20 cellular contexts compared by ENCODE assay signal in the genomic region with DNA sequence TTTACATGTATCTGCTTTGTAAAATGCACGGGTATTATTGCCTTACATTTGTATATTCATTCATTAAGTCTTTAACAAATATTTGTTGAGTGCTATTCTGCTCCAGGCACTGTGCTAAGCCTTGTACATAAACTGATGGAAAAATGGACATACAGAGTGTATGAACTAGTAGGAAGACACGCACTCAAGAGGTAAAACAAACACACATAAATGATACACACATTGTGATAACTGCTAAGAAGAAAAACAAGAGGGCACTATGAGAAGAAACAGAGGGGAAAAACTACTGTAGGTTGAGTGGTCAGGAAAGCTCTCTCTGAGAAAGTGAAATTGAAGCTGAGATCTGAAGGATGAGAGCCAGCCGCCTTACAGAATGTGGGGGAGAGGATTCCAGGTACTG.
"Had no signal": no experiment of that assay in that cellular context is flagged by ENCODE, and none has a peak within 500 bp of the region (broad histone marks: within the 10 kb centered on the region; RNA-seq: fewer than 3 reads in every experiment).

No MANE protein-coding gene starts in this region.

- H3K27ac Mint-ChIP-seq: activated CD4-positive, alpha-beta T cell treated with anti-CD3 and anti-CD28 coated beads, Interleukin-2, amount 10 ng/mL, durations not matched to agents 24 days and 14 days; activated CD8-positive, alpha-beta T cell treated with anti-CD3 and anti-CD28 coated beads, Interleukin-2, amount 10 ng/mL, durations not matched to agents 7 days and 5 days; activated T-cell treated with anti-CD3 and anti-CD28 coated beads, Interleukin-2, amount 50 U/mL, for 24 hours; activated T-helper 2 cell treated with anti-CD3 and anti-CD28 coated beads, Interferon-gamma antibody, Interleukin-2, Interleukin-4, amounts not matched to agents 10 μg/mL and 5 μg/mL and 100 μg/mL, durations not matched to agents 14 hours and 24 hours and 36 hours; memory B cell; naive thymus-derived CD8-positive, alpha-beta T cell; stimulated activated memory B cell treated with anti-CD40 and anti-IgM and Interleukin-4, amounts not matched to agents 10 μg/mL and 1 μg/mL and 100 μg/mL, for 72 hours; type B pancreatic cell had no signal

- H3K36me3 Mint-ChIP-seq: memory B cell; naive thymus-derived CD8-positive, alpha-beta T cell; stimulated activated memory B cell treated with anti-CD40 and anti-IgM and Interleukin-4, amounts not matched to agents 10 μg/mL and 1 μg/mL and 100 μg/mL, for 72 hours; type B pancreatic cell had no signal

- H3K4me1 ChIP-seq: body of pancreas, foreskin keratinocyte, parathyroid adenoma, sigmoid colon, spleen, testis had no signal

- H3K4me3 Mint-ChIP-seq: activated CD4-positive, alpha-beta T cell treated with anti-CD3 and anti-CD28 coated beads, Interleukin-2, amount 10 ng/mL, durations not matched to agents 24 days and 14 days; activated CD8-positive, alpha-beta T cell treated with anti-CD3 and anti-CD28 coated beads, Interleukin-2, amount 10 ng/mL, durations not matched to agents 7 days and 5 days; activated T-cell treated with anti-CD3 and anti-CD28 coated beads, Interleukin-2, amount 50 U/mL, for 24 hours; memory B cell; naive thymus-derived CD8-positive, alpha-beta T cell; stimulated activated memory B cell treated with anti-CD40 and anti-IgM and Interleukin-4, amounts not matched to agents 10 μg/mL and 1 μg/mL and 100 μg/mL, for 72 hours; type B pancreatic cell had no signal

- DNase-seq: activated CD4-positive, alpha-beta T cell treated with anti-CD3 and anti-CD28 coated beads, Interleukin-2, amount 10 ng/mL, durations not matched to agents 24 days and 14 days; activated CD8-positive, alpha-beta T cell treated with anti-CD3 and anti-CD28 coated beads, Interleukin-2, amount 10 ng/mL, durations not matched to agents 7 days and 5 days; activated naive CD4-positive, alpha-beta T cell treated with Interleukin-2 at 50 U/mL for 16 hours; activated T-cell treated with anti-CD3 and anti-CD28 coated beads, Interleukin-2, amount 50 U/mL, for 24 hours; body of pancreas; foreskin keratinocyte; glutamatergic neuron; hypothalamus; left ventricle myocardium superior; naive thymus-derived CD8-positive, alpha-beta T cell; sigmoid colon; spleen; stimulated activated CD4-positive, alpha-beta T cell treated with anti-CD3 and anti-CD28 coated beads, Interleukin-4, amount 100 ng/mL, for 4 hours; T-helper 9 cell; testis had no signal

- ATAC-seq: activated CD8-positive, alpha-beta T cell treated with anti-CD3 and anti-CD28 coated beads, Interleukin-2, amount 10 ng/mL, durations not matched to agents 7 days and 5 days; body of pancreas; foreskin keratinocyte; naive thymus-derived CD8-positive, alpha-beta T cell; stimulated activated memory B cell treated with anti-CD40 and anti-IgM and Interleukin-4, amounts not matched to agents 10 μg/mL and 1 μg/mL and 100 μg/mL, for 72 hours had no signal

- H3K27me3 ChIP-seq: body of pancreas, foreskin keratinocyte, sigmoid colon, spleen, testis had no signal

- H3K9me3 Mint-ChIP-seq: activated CD4-positive, alpha-beta T cell treated with anti-CD3 and anti-CD28 coated beads, Interleukin-2, amount 10 ng/mL, durations not matched to agents 24 days and 14 days; activated T-cell treated with anti-CD3 and anti-CD28 coated beads, Interleukin-2, amount 50 U/mL, for 24 hours; activated T-helper 2 cell treated with anti-CD3 and anti-CD28 coated beads, Interferon-gamma antibody, Interleukin-2, Interleukin-4, amounts not matched to agents 10 μg/mL and 5 μg/mL and 100 μg/mL, durations not matched to agents 14 hours and 24 hours and 36 hours; stimulated activated memory B cell treated with anti-CD40 and anti-IgM and Interleukin-4, amounts not matched to agents 10 μg/mL and 1 μg/mL and 100 μg/mL, for 72 hours; type B pancreatic cell had no signal

- H3K9me3 ChIP-seq: body of pancreas, sigmoid colon, spleen, testis had no signal

- H3K36me3 ChIP-seq: sigmoid colon, spleen had no signal

- H3K4me3 ChIP-seq: body of pancreas, sigmoid colon, spleen, testis had no signal

- H3K27ac ChIP-seq: body of pancreas, foreskin keratinocyte, parathyroid adenoma, sigmoid colon, spleen, testis had no signal

- H3K4me1 Mint-ChIP-seq: activated CD4-positive, alpha-beta T cell treated with anti-CD3 and anti-CD28 coated beads, Interleukin-2, amount 10 ng/mL, durations not matched to agents 24 days and 14 days; memory B cell; naive thymus-derived CD8-positive, alpha-beta T cell; stimulated activated memory B cell treated with anti-CD40 and anti-IgM and Interleukin-4, amounts not matched to agents 10 μg/mL and 1 μg/mL and 100 μg/mL, for 72 hours had no signal

- H3K27me3 Mint-ChIP-seq: activated CD4-positive, alpha-beta T cell treated with anti-CD3 and anti-CD28 coated beads, Interleukin-2, amount 10 ng/mL, durations not matched to agents 24 days and 14 days; activated T-cell treated with anti-CD3 and anti-CD28 coated beads, Interleukin-2, amount 50 U/mL, for 24 hours; stimulated activated memory B cell treated with anti-CD40 and anti-IgM and Interleukin-4, amounts not matched to agents 10 μg/mL and 1 μg/mL and 100 μg/mL, for 72 hours; type B pancreatic cell had no signal
